ENCODE assay signal across 31 cellular contexts in genomic region chr2:120824246-120824645, GRCh38.
"Had no signal": no experiment of that assay in that cellular context is flagged by ENCODE, and none has a peak within 500 bp of the region (broad histone marks: within the 10 kb centered on the region; RNA-seq: fewer than 3 reads in every experiment).

No MANE protein-coding gene starts in this region.

- H3K9me3 Mint-ChIP-seq: activated CD8-positive, alpha-beta T cell treated with anti-CD3 and anti-CD28 coated beads for 36 hours; activated naive CD8-positive, alpha-beta T cell treated with anti-CD3 and anti-CD28 coated beads for 36 hours; activated T-cell treated with anti-CD3 and anti-CD28 coated beads, Interleukin-2, amount 50 U/mL, for 72 hours; activated T-helper 17 cell treated with anti-CD3 and anti-CD28 coated beads, Interleukin-2, amount 50 U/mL, for 72 hours had no signal

- H3K4me1 Mint-ChIP-seq: activated naive CD8-positive, alpha-beta T cell treated with anti-CD3 and anti-CD28 coated beads for 36 hours; activated T-helper 17 cell treated with anti-CD3 and anti-CD28 coated beads, Interleukin-2, amount 50 U/mL, for 72 hours had no signal

- H3K27me3 Mint-ChIP-seq: activated CD8-positive, alpha-beta T cell treated with anti-CD3 and anti-CD28 coated beads for 36 hours; activated naive CD8-positive, alpha-beta T cell treated with anti-CD3 and anti-CD28 coated beads for 36 hours; activated T-helper 17 cell treated with anti-CD3 and anti-CD28 coated beads, Interleukin-2, amount 50 U/mL, for 72 hours had no signal

- DNase-seq: activated CD4-positive, alpha-beta T cell treated with anti-CD3 and anti-CD28 coated beads for 1 hour; activated CD4-positive, alpha-beta T cell treated with anti-CD3 and anti-CD28 coated beads for 48 hours; activated CD4-positive, CD25-positive, alpha-beta regulatory T cell; activated CD8-positive, alpha-beta T cell treated with anti-CD3 and anti-CD28 coated beads for 36 hours; activated effector memory CD4-positive, alpha-beta T cell treated with anti-CD3 and anti-CD28 coated beads, Interleukin-2, amount 50 U/mL, for 16 hours; activated naive CD4-positive, alpha-beta T cell; activated naive CD4-positive, alpha-beta T cell treated with anti-CD3 and anti-CD28 coated beads, Interleukin-2, amount 50 U/mL, for 16 hours; activated naive CD8-positive, alpha-beta T cell treated with anti-CD3 and anti-CD28 coated beads for 36 hours; activated T-cell treated with anti-CD3 and anti-CD28 coated beads, Interleukin-2, amount 50 U/mL, for 1 hour; activated T-cell treated with anti-CD3 and anti-CD28 coated beads, Interleukin-2, amount 50 U/mL, for 72 hours; amniotic stem cell; KG1; MM.1S; MV-4-11; NCI-H1092; NCI-H1436 treated with DMSO at 0.1 percent for 48 hours; NCI-H1694 treated with DMSO at 0.1 percent for 48 hours; NCI-H2029 treated with DMSO at 0.1 percent for 48 hours; NCI-H2107; NCI-H2171; NCI-H510A; NCI-H526; NCI-H748 treated with DMSO at 0.1 percent for 48 hours; NK-92 treated with Interleukin-12 subunit alpha and Interleukin-12 subunit beta, amount 100 ng/mL, for 24 hours; PC-9; SW 1271; T-helper 1 cell; T-helper 2 cell; T-helper 9 cell had no signal

- ATAC-seq: activated CD8-positive, alpha-beta T cell treated with anti-CD3 and anti-CD28 coated beads for 36 hours; activated T-cell treated with anti-CD3 and anti-CD28 coated beads, Interleukin-2, amount 50 U/mL, for 72 hours; activated T-helper 17 cell treated with anti-CD3 and anti-CD28 coated beads, Interleukin-2, amount 50 U/mL, for 72 hours; Right ventricle myocardium inferior had no signal

- H3K36me3 Mint-ChIP-seq: activated naive CD8-positive, alpha-beta T cell treated with anti-CD3 and anti-CD28 coated beads for 36 hours had no signal

- H3K27ac Mint-ChIP-seq: activated CD8-positive, alpha-beta T cell treated with anti-CD3 and anti-CD28 coated beads for 36 hours; activated naive CD8-positive, alpha-beta T cell treated with anti-CD3 and anti-CD28 coated beads for 36 hours; activated T-cell treated with anti-CD3 and anti-CD28 coated beads, Interleukin-2, amount 50 U/mL, for 72 hours; activated T-helper 17 cell treated with anti-CD3 and anti-CD28 coated beads, Interleukin-2, amount 50 U/mL, for 72 hours had no signal

- H3K4me3 Mint-ChIP-seq: activated CD8-positive, alpha-beta T cell treated with anti-CD3 and anti-CD28 coated beads for 36 hours; activated naive CD8-positive, alpha-beta T cell treated with anti-CD3 and anti-CD28 coated beads for 36 hours; activated T-cell treated with anti-CD3 and anti-CD28 coated beads, Interleukin-2, amount 50 U/mL, for 72 hours; activated T-helper 17 cell treated with anti-CD3 and anti-CD28 coated beads, Interleukin-2, amount 50 U/mL, for 72 hours had no signal
